ENCODE assay signal across 24 cellular contexts in the genomic region with DNA sequence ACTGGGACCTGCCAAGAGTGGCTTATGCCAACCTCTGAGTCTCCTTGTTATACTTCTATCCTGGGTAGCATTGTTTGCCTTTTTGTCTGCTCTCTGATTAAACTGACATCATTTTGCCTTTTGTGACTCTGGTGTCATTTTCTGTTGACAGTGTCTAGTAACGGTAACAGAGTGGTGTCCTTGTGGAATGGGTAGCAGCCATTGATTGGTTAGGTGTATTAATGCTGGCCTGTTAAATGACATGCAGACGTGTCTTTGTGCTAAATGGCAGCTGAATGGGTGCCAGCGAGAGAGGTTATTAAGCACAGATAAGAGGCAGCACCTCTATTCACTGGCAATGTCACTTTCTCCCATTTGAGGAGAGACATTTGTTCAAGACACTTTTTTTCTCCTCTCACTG.
DNase-seq lines count a peak whose midpoint lies in the region; ATAC-seq and TF ChIP-seq lines count a peak whose summit lies in the region.
"Had no signal": no experiment of that assay in that cellular context is flagged by ENCODE, and none has a peak within 500 bp of the region (broad histone marks: within the 10 kb centered on the region; RNA-seq: fewer than 3 reads in every experiment).

No MANE protein-coding gene starts in this region.

- no peak for ATAC-seq in HG02571 (IDR thresholded peaks at IDR 0.05; ENCODE audit: unreplicated experiment)
- ATAC-seq in HG03280 (IDR thresholded peaks at IDR 0.05; ENCODE audit: unreplicated experiment), result no peak
- ATAC-seq: activated naive CD4-positive, alpha-beta T cell treated with anti-CD3 and anti-CD28 coated beads, Interleukin-2, amount 50 U/mL, for 72 hours; activated T-helper 17 cell treated with anti-CD3 and anti-CD28 coated beads, Interleukin-2, amount 50 U/mL, for 72 hours; mucosa of descending colon; Panc1; stimulated activated effector memory CD8-positive, alpha-beta T cell treated with anti-CD3 and anti-CD28 coated beads, Interleukin-12 subunit alpha, Interleukin-12 subunit beta, amount 100 ng/mL, for 72 hours; T-helper 17 cell had no signal

- H3K27ac ChIP-seq in suprapubic skin, result no peak overlapping the region
- H3K27ac ChIP-seq: ascending aorta, neural progenitor cell had no signal

- H3K4me3 Mint-ChIP-seq in T-helper 2 cell treated with Interferon-gamma antibody and Interleukin-4, amounts not matched to agents 5 μg/mL and 100 μg/mL, for 36 hours, result no peak overlapping the region
- H3K4me3 Mint-ChIP-seq: activated T-helper 17 cell treated with anti-CD3 and anti-CD28 coated beads, Interleukin-2, amount 50 U/mL, for 72 hours; central memory CD8-positive, alpha-beta T cell; neural progenitor cell; stimulated activated effector memory CD8-positive, alpha-beta T cell treated with anti-CD3 and anti-CD28 coated beads, Interleukin-12 subunit alpha, Interleukin-12 subunit beta, amount 100 ng/mL, for 72 hours; T-helper 17 cell had no signal

- peaks cover 15% of the 10 kb centered on the region for H3K4me1 ChIP-seq in endocrine pancreas (ENCODE audit: control insufficient read depth, insufficient read depth, low read length)
- no peaks in the 10 kb centered on the region for H3K4me1 ChIP-seq in suprapubic skin
- H3K4me1 ChIP-seq: neural progenitor cell had no signal

- H3K4me3 ChIP-seq in endocrine pancreas (ENCODE audit: control insufficient read depth, insufficient read depth, low read length) (peak overlapping the region; percentile 30), suprapubic skin (no peak overlapping the region)
- H3K4me3 ChIP-seq: ascending aorta, mucosa of descending colon, neural progenitor cell had no signal

- TF ChIP-seq EP300 in suprapubic skin (IDR thresholded peaks at IDR 0.05), result no peak

- no peaks in the 10 kb centered on the region for H3K36me3 ChIP-seq in endocrine pancreas (ENCODE audit: control insufficient read depth, insufficient read depth, low read length)
- no peaks in the 10 kb centered on the region for H3K36me3 ChIP-seq in suprapubic skin
- H3K36me3 ChIP-seq: ascending aorta, neural progenitor cell had no signal

- no peak overlapping the region for H3K27ac Mint-ChIP-seq in T-helper 2 cell treated with Interferon-gamma antibody and Interleukin-4, amounts not matched to agents 5 μg/mL and 100 μg/mL, for 36 hours
- H3K27ac Mint-ChIP-seq: activated naive CD4-positive, alpha-beta T cell treated with anti-CD3 and anti-CD28 coated beads, Interleukin-2, amount 50 U/mL, for 72 hours; activated T-helper 17 cell treated with anti-CD3 and anti-CD28 coated beads, Interleukin-2, amount 50 U/mL, for 72 hours; neural progenitor cell; progenitor cell of endocrine pancreas; stimulated activated effector memory CD8-positive, alpha-beta T cell treated with anti-CD3 and anti-CD28 coated beads, Interleukin-12 subunit alpha, Interleukin-12 subunit beta, amount 100 ng/mL, for 72 hours; T-helper 17 cell had no signal

- H3K9me3 ChIP-seq in endocrine pancreas (ENCODE audit: control insufficient read depth, low read length) (no peaks in the 10 kb centered on the region), suprapubic skin (no peaks in the 10 kb centered on the region)
- H3K9me3 ChIP-seq: ascending aorta, mucosa of descending colon had no signal

- H3K9me3 Mint-ChIP-seq in T-helper 2 cell treated with Interferon-gamma antibody and Interleukin-4, amounts not matched to agents 5 μg/mL and 100 μg/mL, for 36 hours, result peaks cover 6% of the 10 kb centered on the region
- H3K9me3 Mint-ChIP-seq: neural progenitor cell had no signal

- H3K36me3 Mint-ChIP-seq in T-helper 2 cell treated with Interferon-gamma antibody and Interleukin-4, amounts not matched to agents 5 μg/mL and 100 μg/mL, for 36 hours (ENCODE audit: low read depth), result no peaks in the 10 kb centered on the region
- H3K36me3 Mint-ChIP-seq: activated naive CD4-positive, alpha-beta T cell treated with anti-CD3 and anti-CD28 coated beads, Interleukin-2, amount 50 U/mL, for 72 hours; neural progenitor cell; stimulated activated effector memory CD8-positive, alpha-beta T cell treated with anti-CD3 and anti-CD28 coated beads, Interleukin-12 subunit alpha, Interleukin-12 subunit beta, amount 100 ng/mL, for 72 hours had no signal

- no peak overlapping the region for H3K9ac ChIP-seq in endocrine pancreas (ENCODE audit: control insufficient read depth, insufficient read depth, low read length)
- H3K9ac ChIP-seq: neural progenitor cell had no signal

- no peaks in the 10 kb centered on the region for H3K27me3 Mint-ChIP-seq in T-helper 2 cell treated with Interferon-gamma antibody and Interleukin-4, amounts not matched to agents 5 μg/mL and 100 μg/mL, for 36 hours (ENCODE audit: low read depth)
- H3K27me3 Mint-ChIP-seq: activated T-helper 17 cell treated with anti-CD3 and anti-CD28 coated beads, Interleukin-2, amount 50 U/mL, for 72 hours; central memory CD8-positive, alpha-beta T cell; progenitor cell of endocrine pancreas; T-helper 17 cell had no signal

- H3K27me3 ChIP-seq in endocrine pancreas (ENCODE audit: control insufficient read depth, insufficient read depth, low read length) (no peaks in the 10 kb centered on the region), suprapubic skin (no peaks in the 10 kb centered on the region)
- H3K27me3 ChIP-seq: ascending aorta, neural progenitor cell had no signal

- DNase-seq in COR-L47 (lab: John Stamatoyannopoulos, UW) (peak; percentile 57), NCI-H1105 treated with DMSO at 0.1 percent for 48 hours (lab: John Stamatoyannopoulos, UW) (peak; percentile 100), NCI-H345 (lab: John Stamatoyannopoulos, UW) (peak; percentile 72), suprapubic skin (ENCODE audit: low spot score in 2 of 2) (no peak)
- DNase-seq in T-helper 2 cell treated with Interferon-gamma antibody and Interleukin-4, amounts not matched to agents 5 μg/mL and 100 μg/mL, for 36 hours (ENCODE audit: low spot score), result no peak
- DNase-seq: activated CD4-positive, alpha-beta T cell treated with anti-CD3 and anti-CD28 coated beads, Interleukin-2, amount 50 U/mL, for 1 hour; C1 segment of cervical spinal cord; IMR-90; mucosa of descending colon; NK-92 treated with Interleukin-12 subunit alpha and Interleukin-12 subunit beta, amount 100 ng/mL, for 24 hours; small intestine; stimulated activated CD4-positive, alpha-beta T cell treated with anti-CD3 and anti-CD28 coated beads, Interleukin-2, amount 100 ng/mL, for 24 hours; T-helper 17 cell had no signal

- no peaks in the 10 kb centered on the region for H3K4me1 Mint-ChIP-seq in T-helper 2 cell treated with Interferon-gamma antibody and Interleukin-4, amounts not matched to agents 5 μg/mL and 100 μg/mL, for 36 hours (ENCODE audit: low read depth)
- H3K4me1 Mint-ChIP-seq: activated T-helper 17 cell treated with anti-CD3 and anti-CD28 coated beads, Interleukin-2, amount 50 U/mL, for 72 hours; central memory CD8-positive, alpha-beta T cell; neural progenitor cell; stimulated activated effector memory CD8-positive, alpha-beta T cell treated with anti-CD3 and anti-CD28 coated beads, Interleukin-12 subunit alpha, Interleukin-12 subunit beta, amount 100 ng/mL, for 72 hours; T-helper 17 cell had no signal

- 87% methylated on average over 3 of the region's 3 CpGs for WGBS in suprapubic skin

- TF ChIP-seq CTCF in suprapubic skin (IDR thresholded peaks at IDR 0.05), result no peak

- no peak for TF ChIP-seq POLR2A in suprapubic skin (IDR thresholded peaks at IDR 0.05)

Comparison
In these comparisons a context has a peak if more than half of its experiments do, and no peak if none do; other contexts are left out.
1. DNase-seq: peak in COR-L47 (single experiment), NCI-H1105 treated with DMSO at 0.1 percent for 48 hours (single experiment) and NCI-H345 (single experiment); none in suprapubic skin (0 of 2) and T-helper 2 cell treated with Interferon-gamma antibody and Interleukin-4, amounts not matched to agents 5 μg/mL and 100 μg/mL, for 36 hours (single experiment).